6 cellular contexts compared by ENCODE assay signal in the genomic region with DNA sequence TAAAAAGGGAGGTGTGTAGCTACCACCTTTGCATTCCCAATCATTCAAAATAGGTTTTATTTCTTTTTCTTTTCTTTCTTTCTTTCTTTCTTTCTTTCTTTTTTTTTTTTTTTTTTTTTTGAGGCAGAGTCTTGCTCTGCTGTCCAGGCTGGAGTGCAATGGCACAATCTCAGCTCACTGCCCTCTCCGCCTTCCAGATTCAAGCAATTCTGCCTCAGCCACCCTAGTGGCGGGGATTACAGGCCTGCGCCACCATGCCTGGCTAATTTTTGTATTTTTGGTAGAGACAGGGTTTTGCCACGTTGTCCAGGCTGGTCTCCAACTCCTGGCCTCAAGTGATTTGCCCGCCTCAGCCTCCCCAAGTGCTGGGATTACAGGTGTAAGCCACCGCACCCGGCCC.
DNase-seq lines count a peak whose midpoint lies in the region; ATAC-seq and TF ChIP-seq lines count a peak whose summit lies in the region.
"Not testable (repeated sequence)": the region's sequence is repeated elsewhere in the genome, so short reads cannot be mapped to it uniquely, and the experiment has no call there.

No MANE protein-coding gene starts in this region.

- H3K27ac ChIP-seq in C4-2B (peak overlapping the region; percentile 78), PC-3 (ENCODE audit: low read length) (peak overlapping the region; percentile 100), angular gyrus (ENCODE audit: low read depth, low read length) (peak overlapping the region; percentile 93), caudate nucleus (ENCODE audit: low read depth, low read length) (peak overlapping the region; percentile 91), dorsolateral prefrontal cortex (peak overlapping the region in 56 of 59 donors; percentile 58 to 98 (median 92)), substantia nigra (ENCODE audit: low read depth, low read length, poor library complexity, severe bottlenecking) (peak overlapping the region; percentile 89)

- TF ChIP-seq CTCF in C4-2B (conservative IDR thresholded peaks at IDR 0.05); PC-3 (conservative IDR thresholded peaks at IDR 0.05; ENCODE audit: low read depth, low read length); dorsolateral prefrontal cortex (IDR thresholded peaks at IDR 0.05 in 54 of 56, conservative IDR thresholded peaks at IDR 0.05 in 2 of 56; ENCODE audit: low read depth in 1 of 56, partially characterized antibody in 56 of 56): not testable (repeated sequence)

- DNase-seq in PC-3; caudate nucleus (lab: John Stamatoyannopoulos, UW); dorsolateral prefrontal cortex; substantia nigra (lab: John Stamatoyannopoulos, UW): not testable (repeated sequence)

- BruUV-seq in PC-3 (replicated peaks; lab: Mats Ljungman, UMichigan) = not testable (repeated sequence)

- not testable (repeated sequence) for H2AFZ ChIP-seq in PC-3 (ENCODE audit: low read length)

- not testable (repeated sequence) for H3K27me3 ChIP-seq in PC-3 (ENCODE audit: low read length); dorsolateral prefrontal cortex

- H3K9me3 ChIP-seq in PC-3 (ENCODE audit: low read length) = not testable (repeated sequence)

- POLR2A ChIA-PET in PC-3 (lab: Charles Lee; ENCODE audit: unreplicated experiment) = interaction anchor here (0.6 kb wide), 1 partner anchor 389 kb away, joined by 5 read pairs; no protein-coding TSS in a partner anchor

- peak overlapping the region; percentile 89 for H3K9ac ChIP-seq in PC-3 (ENCODE audit: low read length)

- CTCF ChIA-PET in PC-3 (lab: Charles Lee) = not testable (repeated sequence)

- H3F3A ChIP-seq in PC-3 (ENCODE audit: low read length, unreplicated experiment) = peaks cover 10% of the 10 kb centered on the region

- not testable (repeated sequence) for H3K4me3 ChIP-seq in PC-3 (ENCODE audit: low read length); dorsolateral prefrontal cortex

- H3K79me2 ChIP-seq in PC-3 (ENCODE audit: low read length) = peaks cover 77% of the 10 kb centered on the region

- H3K4me2 ChIP-seq in PC-3 (ENCODE audit: low read length) = not testable (repeated sequence)

- H4K20me1 ChIP-seq in PC-3 (ENCODE audit: low read length) = not testable (repeated sequence)

- not testable (repeated sequence) for H3K9me2 ChIP-seq in PC-3 (replicated peaks; ENCODE audit: low read length)

- not testable (repeated sequence) for ATAC-seq in PC-3

- H3K4me1 ChIP-seq in PC-3 (ENCODE audit: insufficient read depth, low read length) = peaks cover 45% of the 10 kb centered on the region

- intact Hi-C loops in PC-3 (cut with micrococcal nuclease) = loop anchor here (5.0 kb wide), 1 partner anchor 247 kb away; no protein-coding TSS in a partner anchor
- intact Hi-C loops in dorsolateral prefrontal cortex (cut with DNase I) = not testable (repeated sequence)

- peaks cover 15% of the 10 kb centered on the region; the same call in 1 of the 2 replicates for H3K36me3 ChIP-seq in PC-3 (ENCODE audit: low read depth, low read length)
